1 cellular context compared by ENCODE assay signal in the genomic region with DNA sequence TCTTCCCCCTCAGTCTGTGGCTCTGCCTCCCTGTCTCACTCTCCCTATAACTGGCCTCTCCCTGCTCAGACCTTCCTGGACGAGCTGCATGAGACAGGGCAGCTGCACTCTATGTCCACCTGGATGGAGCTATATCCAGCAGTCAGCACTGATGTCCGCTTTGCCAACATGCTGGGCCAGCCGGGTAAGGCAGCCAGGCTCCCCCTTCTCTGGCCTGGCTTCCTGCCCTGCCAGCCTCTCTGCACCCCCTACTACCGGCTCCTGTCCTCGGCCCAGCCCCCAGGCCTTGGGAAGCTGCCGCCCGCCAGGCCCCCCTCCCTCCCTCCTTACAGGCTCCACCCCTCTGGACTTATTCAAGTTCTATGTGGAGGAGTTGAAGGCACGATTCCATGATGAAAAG.
TF ChIP-seq lines count a peak whose summit lies in the region.

No MANE protein-coding gene starts in this region.

TF ChIP-seq in GM12878, 131 proteins besides CTCF, POLR2A, EP300 and RAD21:
- TF ChIP-seq CHD2 (IDR thresholded peaks at IDR 0.05; ENCODE audit: borderline replicate concordance, low read depth, low read length): no peak
- no peak for TF ChIP-seq EZH2 (IDR thresholded peaks at IDR 0.05; ENCODE audit: borderline replicate concordance, control insufficient read depth, low read depth, low read length)
- TF ChIP-seq POU2F2 (IDR thresholded peaks at IDR 0.05; ENCODE audit: borderline replicate concordance, low read depth, low read length): no peak; the same call in 2 of the 3 replicates
- TF ChIP-seq, protein P1, sequence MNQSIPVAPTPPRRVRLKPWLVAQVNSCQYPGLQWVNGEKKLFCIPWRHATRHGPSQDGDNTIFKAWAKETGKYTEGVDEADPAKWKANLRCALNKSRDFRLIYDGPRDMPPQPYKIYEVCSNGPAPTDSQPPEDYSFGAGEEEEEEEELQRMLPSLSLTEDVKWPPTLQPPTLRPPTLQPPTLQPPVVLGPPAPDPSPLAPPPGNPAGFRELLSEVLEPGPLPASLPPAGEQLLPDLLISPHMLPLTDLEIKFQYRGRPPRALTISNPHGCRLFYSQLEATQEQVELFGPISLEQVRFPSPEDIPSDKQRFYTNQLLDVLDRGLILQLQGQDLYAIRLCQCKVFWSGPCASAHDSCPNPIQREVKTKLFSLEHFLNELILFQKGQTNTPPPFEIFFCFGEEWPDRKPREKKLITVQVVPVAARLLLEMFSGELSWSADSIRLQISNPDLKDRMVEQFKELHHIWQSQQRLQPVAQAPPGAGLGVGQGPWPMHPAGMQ (IDR thresholded peaks at IDR 0.05; ENCODE audit: borderline replicate concordance): no peak
- no peak for TF ChIP-seq SREBF2 (IDR thresholded peaks at IDR 0.05; ENCODE audit: low read length)
- TF ChIP-seq STAT3 (IDR thresholded peaks at IDR 0.05; ENCODE audit: low read depth, low read length): no peak
- TF ChIP-seq, protein P2, sequence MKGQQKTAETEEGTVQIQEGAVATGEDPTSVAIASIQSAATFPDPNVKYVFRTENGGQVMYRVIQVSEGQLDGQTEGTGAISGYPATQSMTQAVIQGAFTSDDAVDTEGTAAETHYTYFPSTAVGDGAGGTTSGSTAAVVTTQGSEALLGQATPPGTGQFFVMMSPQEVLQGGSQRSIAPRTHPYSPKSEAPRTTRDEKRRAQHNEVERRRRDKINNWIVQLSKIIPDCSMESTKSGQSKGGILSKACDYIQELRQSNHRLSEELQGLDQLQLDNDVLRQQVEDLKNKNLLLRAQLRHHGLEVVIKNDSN (IDR thresholded peaks at IDR 0.05; ENCODE audit: borderline replicate concordance, extremely low read length, insufficient read depth, low read depth, low read length): no peak
- TF ChIP-seq SRF (IDR thresholded peaks at IDR 0.05; ENCODE audit: low read depth in 2 of 2, low read length in 2 of 2): no peak
